18 cellular contexts compared by ENCODE assay signal in genomic region chr18:75128051-75128605, GRCh38.
"Had no signal": no experiment of that assay in that cellular context is flagged by ENCODE, and none has a peak within 500 bp of the region (broad histone marks: within the 10 kb centered on the region; RNA-seq: fewer than 3 reads in every experiment).

No MANE protein-coding gene starts in this region.

- DNase-seq: activated CD4-positive, alpha-beta T cell treated with anti-CD3 and anti-CD28 coated beads, Interleukin-2, amount 50 U/mL, for 1 hour; activated CD8-positive, alpha-beta memory T cell treated with anti-CD3 and anti-CD28 coated beads for 24 hours; activated gamma-delta T cell; activated T-cell treated with anti-CD3 and anti-CD28 coated beads, Interleukin-2, amount 50 U/mL, for 72 hours; dorsolateral prefrontal cortex; erythroblast; gastrocnemius medialis; SIG-M5; stimulated activated CD4-positive, alpha-beta T cell treated with anti-CD3 and anti-CD28 coated beads, Interleukin-15, amount 100 ng/mL, for 24 hours; stimulated activated CD4-positive, alpha-beta T cell treated with anti-CD3 and anti-CD28 coated beads, Interleukin-2, amount 100 ng/mL, for 48 hours; T-helper 1 cell; T-helper 9 cell had no signal

- H3K27me3 Mint-ChIP-seq: activated naive CD4-positive, alpha-beta T cell treated with anti-CD3 and anti-CD28 coated beads, Interleukin-2, amount 50 U/mL, for 24 hours had no signal

- H3K27ac Mint-ChIP-seq: activated naive CD4-positive, alpha-beta T cell treated with anti-CD3 and anti-CD28 coated beads, Interleukin-2, amount 50 U/mL, for 24 hours; activated T-cell treated with anti-CD3 and anti-CD28 coated beads, Interleukin-2, amount 50 U/mL, for 72 hours; natural killer cell treated with Interleukin-12 subunit alpha and Interleukin-12 subunit beta and Interleukin-15 and Interleukin-18, amount 100 ng/mL, for 72 hours; stimulated activated naive CD8-positive, alpha-beta T cell treated with anti-CD3 and anti-CD28 coated beads, Interleukin-15, Interleukin-2, amounts not matched to agents 100 ng/mL and 50 ng/mL, for 24 hours had no signal

- H3K27ac ChIP-seq: ascending aorta, dorsolateral prefrontal cortex, gastrocnemius medialis, skin epidermis had no signal

- H3K36me3 Mint-ChIP-seq: activated naive CD4-positive, alpha-beta T cell treated with anti-CD3 and anti-CD28 coated beads, Interleukin-2, amount 50 U/mL, for 24 hours; natural killer cell treated with Interleukin-12 subunit alpha and Interleukin-12 subunit beta and Interleukin-15 and Interleukin-18, amount 100 ng/mL, for 72 hours had no signal

- ATAC-seq: activated CD4-positive, CD25-positive, alpha-beta regulatory T cell treated with anti-CD3 and anti-CD28 coated beads, Interleukin-2, amount 50 U/mL, for 24 hours; activated T-cell treated with anti-CD3 and anti-CD28 coated beads, Interleukin-2, amount 50 U/mL, for 72 hours; gastrocnemius medialis; natural killer cell treated with Interleukin-12 subunit alpha and Interleukin-12 subunit beta and Interleukin-15 and Interleukin-18, amount 100 ng/mL, for 72 hours had no signal

- H3K4me3 ChIP-seq: ascending aorta, dorsolateral prefrontal cortex, gastrocnemius medialis, skin epidermis had no signal

- H3K9me3 Mint-ChIP-seq: activated naive CD4-positive, alpha-beta T cell treated with anti-CD3 and anti-CD28 coated beads, Interleukin-2, amount 50 U/mL, for 24 hours; natural killer cell treated with Interleukin-12 subunit alpha and Interleukin-12 subunit beta and Interleukin-15 and Interleukin-18, amount 100 ng/mL, for 72 hours; stimulated activated naive CD8-positive, alpha-beta T cell treated with anti-CD3 and anti-CD28 coated beads, Interleukin-15, Interleukin-2, amounts not matched to agents 100 ng/mL and 50 ng/mL, for 24 hours had no signal

- H3K4me3 Mint-ChIP-seq: activated naive CD4-positive, alpha-beta T cell treated with anti-CD3 and anti-CD28 coated beads, Interleukin-2, amount 50 U/mL, for 24 hours; activated T-cell treated with anti-CD3 and anti-CD28 coated beads, Interleukin-2, amount 50 U/mL, for 72 hours; natural killer cell treated with Interleukin-12 subunit alpha and Interleukin-12 subunit beta and Interleukin-15 and Interleukin-18, amount 100 ng/mL, for 72 hours; stimulated activated naive CD8-positive, alpha-beta T cell treated with anti-CD3 and anti-CD28 coated beads, Interleukin-15, Interleukin-2, amounts not matched to agents 100 ng/mL and 50 ng/mL, for 24 hours had no signal
